ENCODE assay signal across 31 cellular contexts in the genomic region with DNA sequence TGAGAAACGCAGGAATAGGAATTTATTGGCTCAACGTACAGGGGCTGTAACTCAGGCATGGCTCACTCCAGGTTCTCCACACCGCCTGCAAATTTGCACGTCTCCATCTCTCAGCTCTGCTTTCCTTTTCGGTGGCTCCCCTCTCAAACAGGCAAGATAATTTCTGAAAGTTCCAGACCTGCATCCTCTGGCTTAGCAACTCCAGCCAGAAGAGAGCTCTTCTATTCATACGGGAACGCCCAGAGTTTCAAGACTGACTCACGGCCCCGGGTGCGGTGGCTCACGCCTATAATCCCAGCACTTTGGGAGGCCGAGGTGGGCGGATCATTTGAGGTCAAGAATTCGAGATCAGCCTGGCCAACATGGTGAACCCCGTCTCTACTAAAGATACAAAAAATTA.
"Had no signal": no experiment of that assay in that cellular context is flagged by ENCODE, and none has a peak within 500 bp of the region (broad histone marks: within the 10 kb centered on the region; RNA-seq: fewer than 3 reads in every experiment).

No MANE protein-coding gene starts in this region.

- H3K27me3 Mint-ChIP-seq: activated CD4-positive, alpha-beta memory T cell treated with anti-CD3 and anti-CD28 coated beads for 36 hours; stimulated activated naive CD8-positive, alpha-beta T cell treated with anti-CD3 and anti-CD28 coated beads, Interleukin-15, Interleukin-2, amounts not matched to agents 100 ng/mL and 50 ng/mL, for 24 hours had no signal

- H3K27me3 ChIP-seq: ascending aorta, ovary, vagina had no signal

- H3K9me3 Mint-ChIP-seq: activated CD4-positive, alpha-beta memory T cell treated with anti-CD3 and anti-CD28 coated beads for 36 hours; stimulated activated naive CD8-positive, alpha-beta T cell treated with anti-CD3 and anti-CD28 coated beads, Interleukin-15, Interleukin-2, amounts not matched to agents 100 ng/mL and 50 ng/mL, for 24 hours; type B pancreatic cell had no signal

- H3K36me3 ChIP-seq: ascending aorta, esophagus squamous epithelium, ovary, prostate gland, thoracic aorta, vagina had no signal

- H3K36me3 Mint-ChIP-seq: activated CD4-positive, alpha-beta memory T cell treated with anti-CD3 and anti-CD28 coated beads for 36 hours; activated naive CD8-positive, alpha-beta T cell treated with anti-CD3 and anti-CD28 coated beads, Interleukin-2, amount 10 ng/mL, durations not matched to agents 7 days and 5 days; brain; stimulated activated effector memory CD8-positive, alpha-beta T cell treated with anti-CD3 and anti-CD28 coated beads, Interleukin-12 subunit alpha, Interleukin-12 subunit beta, amount 100 ng/mL, for 72 hours; type B pancreatic cell had no signal

- DNase-seq: activated CD4-positive, alpha-beta memory T cell treated with anti-CD3 and anti-CD28 coated beads for 36 hours; activated CD4-positive, alpha-beta T cell treated with anti-CD3 and anti-CD28 coated beads, Interleukin-2, amount 10 ng/mL, durations not matched to agents 24 days and 14 days; activated CD4-positive, CD25-positive, alpha-beta regulatory T cell treated with anti-CD3 and anti-CD28 coated beads, Interleukin-2, amount 50 U/mL, for 72 hours; activated CD8-positive, alpha-beta memory T cell treated with anti-CD3 and anti-CD28 coated beads, Interleukin-2, amount 50 U/mL, for 4 hours; activated effector memory CD4-positive, alpha-beta T cell treated with anti-CD3 and anti-CD28 coated beads, Interleukin-2, amount 50 U/mL, for 16 hours; activated naive CD4-positive, alpha-beta T cell treated with anti-CD3 and anti-CD28 coated beads for 36 hours; activated naive CD8-positive, alpha-beta T cell treated with anti-CD3 and anti-CD28 coated beads, Interleukin-2, amount 10 ng/mL, durations not matched to agents 7 days and 5 days; activated T-cell treated with anti-CD3 and anti-CD28 coated beads, Interleukin-2, amount 50 U/mL, for 1 hour; caudate nucleus; esophagus squamous epithelium; left cardiac atrium; left ventricle myocardium superior; midbrain; naive thymus-derived CD4-positive, alpha-beta T cell; ovary; retina; small intestine; stimulated activated CD4-positive, alpha-beta T cell treated with anti-CD3 and anti-CD28 coated beads, Interleukin-4, amount 100 ng/mL, for 24 hours; T1000 had no signal

- H3K4me1 ChIP-seq: ascending aorta, esophagus squamous epithelium, prostate gland, vagina had no signal

- H3K4me3 Mint-ChIP-seq: activated CD4-positive, alpha-beta memory T cell treated with anti-CD3 and anti-CD28 coated beads for 36 hours; activated CD4-positive, alpha-beta T cell treated with anti-CD3 and anti-CD28 coated beads, Interleukin-2, amount 10 ng/mL, durations not matched to agents 24 days and 14 days; activated naive CD4-positive, alpha-beta T cell treated with anti-CD3 and anti-CD28 coated beads for 36 hours; activated naive CD8-positive, alpha-beta T cell treated with anti-CD3 and anti-CD28 coated beads, Interleukin-2, amount 10 ng/mL, durations not matched to agents 7 days and 5 days; activated T-helper 1 cell treated with anti-CD3 and anti-CD28 coated beads, Interleukin-12 subunit alpha, Interleukin-12 subunit beta, Interleukin-2, Interleukin-4 antibody, amounts not matched to agents 30 ng/mL and 10 ng/mL and 1 ng/mL, durations not matched to agents 14 hours and 24 hours and 36 hours; brain; naive thymus-derived CD4-positive, alpha-beta T cell; stimulated activated effector memory CD8-positive, alpha-beta T cell treated with anti-CD3 and anti-CD28 coated beads, Interleukin-12 subunit alpha, Interleukin-12 subunit beta, amount 100 ng/mL, for 72 hours; stimulated activated naive CD8-positive, alpha-beta T cell treated with anti-CD3 and anti-CD28 coated beads, Interleukin-15, Interleukin-2, amounts not matched to agents 100 ng/mL and 50 ng/mL, for 24 hours; type B pancreatic cell had no signal

- H3K9me3 ChIP-seq: ascending aorta, esophagus squamous epithelium, ovary, prostate gland, thoracic aorta, vagina had no signal

- H3K4me3 ChIP-seq: ascending aorta, esophagus squamous epithelium, ovary, prostate gland, thoracic aorta, vagina had no signal

- H3K4me1 Mint-ChIP-seq: brain; stimulated activated effector memory CD8-positive, alpha-beta T cell treated with anti-CD3 and anti-CD28 coated beads, Interleukin-12 subunit alpha, Interleukin-12 subunit beta, amount 100 ng/mL, for 72 hours had no signal

- FAIRE-seq: endothelial cell of umbilical vein, frontal cortex, islet of Langerhans, small intestine had no signal

- H3K27ac Mint-ChIP-seq: activated CD4-positive, alpha-beta memory T cell treated with anti-CD3 and anti-CD28 coated beads for 36 hours; activated CD4-positive, alpha-beta T cell treated with anti-CD3 and anti-CD28 coated beads, Interleukin-2, amount 10 ng/mL, durations not matched to agents 24 days and 14 days; activated naive CD4-positive, alpha-beta T cell treated with anti-CD3 and anti-CD28 coated beads for 36 hours; activated naive CD8-positive, alpha-beta T cell treated with anti-CD3 and anti-CD28 coated beads, Interleukin-2, amount 10 ng/mL, durations not matched to agents 7 days and 5 days; activated T-helper 1 cell treated with anti-CD3 and anti-CD28 coated beads, Interleukin-12 subunit alpha, Interleukin-12 subunit beta, Interleukin-2, Interleukin-4 antibody, amounts not matched to agents 30 ng/mL and 10 ng/mL and 1 ng/mL, durations not matched to agents 14 hours and 24 hours and 36 hours; brain; naive thymus-derived CD4-positive, alpha-beta T cell; stimulated activated effector memory CD8-positive, alpha-beta T cell treated with anti-CD3 and anti-CD28 coated beads, Interleukin-12 subunit alpha, Interleukin-12 subunit beta, amount 100 ng/mL, for 72 hours; stimulated activated naive CD8-positive, alpha-beta T cell treated with anti-CD3 and anti-CD28 coated beads, Interleukin-15, Interleukin-2, amounts not matched to agents 100 ng/mL and 50 ng/mL, for 24 hours; type B pancreatic cell had no signal

- H3K27ac ChIP-seq: ascending aorta, esophagus squamous epithelium, ovary, prostate gland, thoracic aorta, vagina had no signal
